16 cellular contexts compared by ENCODE assay signal in genomic region chr22:49749885-49750510, GRCh38.
"Had no signal": no experiment of that assay in that cellular context is flagged by ENCODE, and none has a peak within 500 bp of the region (broad histone marks: within the 10 kb centered on the region; RNA-seq: fewer than 3 reads in every experiment).

No MANE protein-coding gene starts in this region.

- H3K27me3 ChIP-seq: pancreas had no signal

- DNase-seq: activated CD4-positive, alpha-beta memory T cell treated with anti-CD3 and anti-CD28 coated beads for 36 hours; activated CD4-positive, alpha-beta T cell treated with anti-CD3 and anti-CD28 coated beads for 36 hours; activated gamma-delta T cell; activated T-cell treated with anti-CD3 and anti-CD28 coated beads, Interleukin-2, amount 50 U/mL, for 1 hour; esophagus squamous epithelium; hippocampal formation; midbrain; stimulated activated CD4-positive, alpha-beta T cell treated with anti-CD3 and anti-CD28 coated beads, Interleukin-2, amount 100 ng/mL, for 48 hours; stimulated activated naive CD4-positive, alpha-beta T cell; trophoblast cell had no signal

- H3K27ac Mint-ChIP-seq: activated CD4-positive, alpha-beta memory T cell treated with anti-CD3 and anti-CD28 coated beads for 36 hours; activated CD4-positive, alpha-beta T cell treated with anti-CD3 and anti-CD28 coated beads for 36 hours; activated CD8-positive, alpha-beta memory T cell treated with anti-CD3 and anti-CD28 coated beads, Interleukin-2, amount 10 ng/mL, durations not matched to agents 7 days and 5 days; activated naive CD4-positive, alpha-beta T cell treated with anti-CD3 and anti-CD28 coated beads, Interleukin-2, amount 50 U/mL, for 72 hours had no signal

- ATAC-seq: activated CD4-positive, alpha-beta T cell treated with anti-CD3 and anti-CD28 coated beads for 36 hours; activated CD8-positive, alpha-beta memory T cell treated with anti-CD3 and anti-CD28 coated beads, Interleukin-2, amount 10 ng/mL, durations not matched to agents 7 days and 5 days; activated naive CD4-positive, alpha-beta T cell treated with anti-CD3 and anti-CD28 coated beads, Interleukin-2, amount 50 U/mL, for 72 hours; pancreas had no signal

- H3K4me3 Mint-ChIP-seq: activated CD4-positive, alpha-beta memory T cell treated with anti-CD3 and anti-CD28 coated beads for 36 hours; activated CD4-positive, alpha-beta T cell treated with anti-CD3 and anti-CD28 coated beads for 36 hours; activated CD8-positive, alpha-beta memory T cell treated with anti-CD3 and anti-CD28 coated beads, Interleukin-2, amount 10 ng/mL, durations not matched to agents 7 days and 5 days had no signal

- H3K4me3 ChIP-seq: esophagus squamous epithelium, lung, pancreas, suprapubic skin had no signal

- H3K36me3 ChIP-seq: esophagus squamous epithelium, pancreas, suprapubic skin had no signal

- H3K4me1 ChIP-seq: esophagus squamous epithelium, pancreas, suprapubic skin had no signal

- H3K9me3 ChIP-seq: pancreas had no signal

- H3K4me1 Mint-ChIP-seq: activated CD4-positive, alpha-beta T cell treated with anti-CD3 and anti-CD28 coated beads for 36 hours; activated CD8-positive, alpha-beta memory T cell treated with anti-CD3 and anti-CD28 coated beads, Interleukin-2, amount 10 ng/mL, durations not matched to agents 7 days and 5 days had no signal

- H3K27ac ChIP-seq: esophagus squamous epithelium, pancreas, suprapubic skin, VCaP had no signal

- H3K27me3 Mint-ChIP-seq: activated CD4-positive, alpha-beta memory T cell treated with anti-CD3 and anti-CD28 coated beads for 36 hours; activated CD4-positive, alpha-beta T cell treated with anti-CD3 and anti-CD28 coated beads for 36 hours had no signal
